In the genomic region with DNA sequence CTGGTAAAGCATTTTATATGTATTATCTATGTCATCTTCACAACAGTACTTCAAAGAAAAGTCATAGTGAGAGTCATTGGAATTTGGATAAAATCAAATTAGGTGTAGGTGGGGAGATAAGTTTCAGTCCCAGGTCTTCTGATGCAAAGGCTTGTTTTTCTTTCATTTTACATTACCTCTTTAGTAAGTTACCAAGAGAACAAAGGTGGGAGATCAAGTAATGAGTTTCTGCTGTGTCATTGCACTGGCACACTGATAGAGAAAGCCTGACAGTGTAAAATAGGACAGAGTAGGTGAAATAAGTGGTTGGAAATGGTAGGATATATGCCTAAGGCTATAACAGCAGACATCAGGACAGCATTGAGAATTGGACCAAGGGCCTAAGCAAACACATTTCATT, we compare ENCODE assay signal across 21 cellular contexts.
A peak's percentile ranks its signal among the peaks of the same experiment; 100 is the strongest.
DNase-seq lines count a peak whose midpoint lies in the region; ATAC-seq, FAIRE-seq and TF ChIP-seq lines count a peak whose summit lies in the region.
"Had no signal": no experiment of that assay in that cellular context is flagged by ENCODE, and none has a peak within 500 bp of the region (broad histone marks: within the 10 kb centered on the region; RNA-seq: fewer than 3 reads in every experiment).

No MANE protein-coding gene starts in this region.

- no peaks in the 10 kb centered on the region for H3K4me1 ChIP-seq in lower lobe of right lung
- no peaks in the 10 kb centered on the region for H3K4me1 ChIP-seq in pancreas
- H3K4me1 ChIP-seq: ascending aorta, tibial artery had no signal

- DNase-seq in OCI-M1 (lab: John Stamatoyannopoulos, UW) (peak; percentile 45), cerebellar cortex (ENCODE audit: low spot score) (no peak), lower lobe of right lung (no peak), pancreas (no peak)
- DNase-seq: CD4-positive, CD25-positive, alpha-beta regulatory T cell; central memory CD4-positive, alpha-beta T cell; H7; NCI-H1436; NCI-H2171 treated with DMSO at 0.1 percent for 48 hours; NCI-H526; stimulated activated CD4-positive, alpha-beta T cell treated with anti-CD3 and anti-CD28 coated beads, Interleukin-12 subunit alpha, Interleukin-12 subunit beta, amount 100 ng/mL, for 4 hours; stimulated activated naive CD8-positive, alpha-beta T cell treated with anti-CD3 and anti-CD28 coated beads, Interleukin-15, amount 100 ng/mL, for 72 hours; SW 1271; tibial artery had no signal

- H3K27ac ChIP-seq in lower lobe of right lung, result no peak overlapping the region
- no peak overlapping the region for H3K27ac ChIP-seq in pancreas
- H3K27ac ChIP-seq: ascending aorta, tibial artery had no signal

- TF ChIP-seq CTCF in lower lobe of right lung (IDR thresholded peaks at IDR 0.05) (no peak), pancreas (IDR thresholded peaks at IDR 0.05) (no peak)

- H3K4me3 ChIP-seq in lower lobe of right lung, result no peak overlapping the region
- no peak overlapping the region for H3K4me3 ChIP-seq in pancreas
- H3K4me3 ChIP-seq: ascending aorta, tibial artery had no signal

- ATAC-seq in GM18858 (IDR thresholded peaks at IDR 0.05; ENCODE audit: unreplicated experiment) (peak; percentile 81), GM21360 (IDR thresholded peaks at IDR 0.05; ENCODE audit: unreplicated experiment) (peak; percentile 70), HG03045 (IDR thresholded peaks at IDR 0.05; ENCODE audit: unreplicated experiment) (peak; percentile 63), lower lobe of right lung (no peak), pancreas (no peak)
- ATAC-seq: activated naive CD4-positive, alpha-beta T cell treated with anti-CD3 and anti-CD28 coated beads, Interleukin-2, amount 50 U/mL, for 72 hours; Right ventricle myocardium inferior; stimulated activated naive CD8-positive, alpha-beta T cell treated with anti-CD3 and anti-CD28 coated beads, Interleukin-15, amount 100 ng/mL, for 72 hours had no signal

- H3K27me3 ChIP-seq in lower lobe of right lung (ENCODE audit: low read depth) (no peaks in the 10 kb centered on the region), pancreas (no peaks in the 10 kb centered on the region)
- H3K27me3 ChIP-seq: ascending aorta, tibial artery had no signal

- FAIRE-seq in pancreas (lab: Jason Lieb, UNC), result no peak
- FAIRE-seq: GM18507 had no signal

- H3K9me3 ChIP-seq in lower lobe of right lung, result no peaks in the 10 kb centered on the region
- H3K9me3 ChIP-seq in pancreas, result no peaks in the 10 kb centered on the region
- H3K9me3 ChIP-seq: ascending aorta, tibial artery had no signal

- H3K36me3 ChIP-seq in lower lobe of right lung (no peaks in the 10 kb centered on the region), pancreas (no peaks in the 10 kb centered on the region)
- H3K36me3 ChIP-seq: ascending aorta, tibial artery had no signal

- intact Hi-C loops in lower lobe of right lung (cut with DNase I), result no loop called here
- intact Hi-C loops in pancreas (cut with DNase I), result no loop called here

Comparison
In these comparisons a context has a peak if more than half of its experiments do, and no peak if none do; other contexts are left out.
1. ATAC-seq: peak in GM18858 (single experiment), GM21360 (single experiment) and HG03045 (single experiment); none in lower lobe of right lung (0 of 2) and pancreas (0 of 4).